In the genomic region with DNA sequence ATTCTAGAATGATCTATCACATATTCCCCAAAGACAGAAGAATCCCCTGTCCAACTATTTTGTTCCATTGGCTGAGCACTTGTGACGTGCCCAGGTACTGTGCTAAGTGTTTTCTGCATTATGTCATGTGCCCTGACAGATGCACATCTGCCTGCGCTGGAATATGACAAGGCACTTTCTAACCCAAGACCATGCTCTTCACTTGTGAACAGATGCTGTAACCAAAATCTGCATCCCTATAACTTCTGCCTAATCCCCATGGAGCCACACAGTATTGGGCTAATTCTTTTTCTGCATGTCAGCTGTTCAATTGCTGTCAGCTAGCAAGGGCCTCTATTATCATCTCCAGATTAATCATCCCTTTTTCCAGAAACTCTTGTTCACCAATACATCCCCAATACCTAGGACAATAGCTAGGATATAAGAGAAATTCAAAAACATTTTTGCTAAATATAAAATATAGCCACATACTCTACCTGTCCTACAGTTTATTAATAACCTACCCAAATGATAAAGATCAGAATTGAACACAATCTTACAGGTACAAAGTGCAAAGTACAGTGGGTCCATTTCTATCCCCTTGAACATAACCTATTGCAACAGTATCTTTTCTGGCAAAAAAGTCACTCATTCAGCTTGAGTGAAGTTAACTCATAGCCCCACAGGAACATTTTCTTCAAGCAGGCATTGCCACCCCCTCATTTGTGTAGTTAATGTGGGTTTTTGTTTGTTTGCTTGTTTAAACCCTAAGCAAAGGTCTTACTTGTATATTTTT, we compare ENCODE assay signal across 32 cellular contexts.
"Had no signal": no experiment of that assay in that cellular context is flagged by ENCODE, and none has a peak within 500 bp of the region (broad histone marks: within the 10 kb centered on the region; RNA-seq: fewer than 3 reads in every experiment).

No MANE protein-coding gene starts in this region.

- H3K9me3 ChIP-seq: adrenal gland, body of pancreas had no signal

- H3K4me1 ChIP-seq: adrenal gland, body of pancreas had no signal

- FAIRE-seq: colon, endometrium, endothelial cell of umbilical vein, frontal cortex had no signal

- ATAC-seq: activated CD4-positive, alpha-beta T cell treated with anti-CD3 and anti-CD28 coated beads for 36 hours; activated CD8-positive, alpha-beta memory T cell treated with anti-CD3 and anti-CD28 coated beads, Interleukin-2, amount 10 ng/mL, durations not matched to agents 7 days and 5 days; activated CD8-positive, alpha-beta T cell treated with anti-CD3 and anti-CD28 coated beads, Interleukin-2, amount 10 ng/mL, durations not matched to agents 7 days and 5 days; activated naive CD8-positive, alpha-beta T cell treated with anti-CD3 and anti-CD28 coated beads, Interleukin-2, amount 50 U/mL, for 24 hours; body of pancreas; effector memory CD8-positive, alpha-beta T cell; T-helper 17 cell had no signal

- DNase-seq: activated CD4-positive, alpha-beta memory T cell treated with anti-CD3 and anti-CD28 coated beads for 36 hours; activated CD4-positive, alpha-beta T cell treated with anti-CD3 and anti-CD28 coated beads for 36 hours; activated CD4-positive, alpha-beta T cell treated with anti-CD3 and anti-CD28 coated beads, Interleukin-2, amount 10 ng/mL, durations not matched to agents 24 days and 14 days; activated CD4-positive, CD25-positive, alpha-beta regulatory T cell; activated CD4-positive, CD25-positive, alpha-beta regulatory T cell treated with anti-CD3 and anti-CD28 coated beads, Interleukin-2, amount 50 U/mL, for 72 hours; activated CD8-positive, alpha-beta memory T cell treated with anti-CD3 and anti-CD28 coated beads, Interleukin-2, amount 10 ng/mL, durations not matched to agents 7 days and 5 days; activated CD8-positive, alpha-beta memory T cell treated with anti-CD3 and anti-CD28 coated beads, Interleukin-2, amount 50 U/mL, for 4 hours; activated CD8-positive, alpha-beta T cell treated with anti-CD3 and anti-CD28 coated beads, Interleukin-2, amount 10 ng/mL, durations not matched to agents 7 days and 5 days; activated effector memory CD4-positive, alpha-beta T cell treated with anti-CD3 and anti-CD28 coated beads, Interleukin-2, amount 50 U/mL, for 16 hours; activated naive CD4-positive, alpha-beta T cell treated with anti-CD3 and anti-CD28 coated beads for 36 hours; activated naive CD8-positive, alpha-beta T cell treated with anti-CD3 and anti-CD28 coated beads for 36 hours; activated naive CD8-positive, alpha-beta T cell treated with anti-CD3 and anti-CD28 coated beads, Interleukin-2, amount 50 U/mL, for 24 hours; activated T-cell treated with anti-CD3 and anti-CD28 coated beads, Interleukin-2, amount 50 U/mL, for 1 hour; activated T-cell treated with anti-CD3 and anti-CD28 coated beads, Interleukin-2, amount 50 U/mL, for 48 hours; adrenal gland; amygdala; aorta; body of pancreas; caudate nucleus; cortex of kidney; dermis blood vessel endothelial cell; effector CD4-positive, alpha-beta T cell; effector memory CD8-positive, alpha-beta T cell; foreskin fibroblast; head of caudate nucleus; T-helper 17 cell; T1000 had no signal

- H3K36me3 ChIP-seq: adrenal gland had no signal

- H3K27ac ChIP-seq: adrenal gland, body of pancreas, epithelial cell of prostate had no signal

- H3K4me3 ChIP-seq: adrenal gland, body of pancreas had no signal

- H3K27me3 ChIP-seq: adrenal gland, body of pancreas had no signal
